ENCODE assay signal across 27 cellular contexts in the genomic region with DNA sequence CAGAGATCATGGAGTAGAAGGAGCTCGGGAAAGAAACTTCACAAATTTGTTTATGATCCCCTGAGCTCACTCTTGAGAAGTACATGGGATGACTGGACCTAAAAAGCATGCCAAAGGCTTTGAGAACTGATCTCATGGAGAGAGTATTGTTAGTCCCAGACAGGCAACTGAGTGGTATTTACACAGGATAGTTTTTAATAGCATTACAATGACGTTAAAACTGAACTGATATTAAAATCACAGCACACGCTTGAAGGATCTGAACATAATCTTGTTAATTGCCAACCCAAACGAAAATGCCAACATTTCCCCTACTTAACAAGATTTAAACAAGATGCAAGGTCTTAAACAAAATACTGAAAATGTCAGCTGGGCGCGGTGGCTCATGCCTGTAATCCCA.
"Had no signal": no experiment of that assay in that cellular context is flagged by ENCODE, and none has a peak within 500 bp of the region (broad histone marks: within the 10 kb centered on the region; RNA-seq: fewer than 3 reads in every experiment).

No MANE protein-coding gene starts in this region.

- H3K27me3 ChIP-seq: ascending aorta, dorsolateral prefrontal cortex, esophagus muscularis mucosa, foreskin keratinocyte, gastrocnemius medialis, heart left ventricle had no signal

- H3K36me3 ChIP-seq: ascending aorta, esophagus muscularis mucosa, gastrocnemius medialis, heart left ventricle, WERI-Rb-1 had no signal

- H3K4me3 ChIP-seq: ascending aorta, coronary artery, dorsolateral prefrontal cortex, esophagus muscularis mucosa, gastrocnemius medialis, heart left ventricle had no signal

- FAIRE-seq: bronchial epithelial cell had no signal

- H3K4me1 ChIP-seq: ascending aorta, esophagus muscularis mucosa, foreskin keratinocyte, gastrocnemius medialis, heart left ventricle had no signal

- H3K27ac ChIP-seq: ascending aorta, coronary artery, dorsolateral prefrontal cortex, esophagus muscularis mucosa, foreskin keratinocyte, gastrocnemius medialis, heart left ventricle, WERI-Rb-1 had no signal

- H3K9me3 ChIP-seq: gastrocnemius medialis had no signal

- DNase-seq: activated B cell treated with CpG ODN at 0.5 μM for 24 hours; activated CD4-positive, alpha-beta memory T cell treated with anti-CD3 and anti-CD28 coated beads for 36 hours; activated CD4-positive, alpha-beta T cell treated with anti-CD3 and anti-CD28 coated beads, Interleukin-2, amount 10 ng/mL, durations not matched to agents 24 days and 14 days; activated CD8-positive, alpha-beta memory T cell treated with anti-CD3 and anti-CD28 coated beads, Interleukin-2, amount 10 ng/mL, durations not matched to agents 7 days and 5 days; activated CD8-positive, alpha-beta memory T cell treated with anti-CD3 and anti-CD28 coated beads, Interleukin-2, amount 50 U/mL, for 4 hours; activated CD8-positive, alpha-beta T cell treated with anti-CD3 and anti-CD28 coated beads, Interleukin-2, amount 10 ng/mL, durations not matched to agents 7 days and 5 days; activated gamma-delta T cell; activated naive CD4-positive, alpha-beta T cell; activated naive CD4-positive, alpha-beta T cell treated with anti-CD3 and anti-CD28 coated beads, Interleukin-2, amount 10 ng/mL, durations not matched to agents 7 days and 5 days; activated naive CD8-positive, alpha-beta T cell treated with anti-CD3 and anti-CD28 coated beads, Interleukin-2, amount 10 ng/mL, durations not matched to agents 7 days and 5 days; activated T-cell treated with anti-CD3 and anti-CD28 coated beads, Interleukin-2, amount 50 U/mL, for 1 hour; activated T-cell treated with anti-CD3 and anti-CD28 coated beads, Interleukin-2, amount 50 U/mL, for 72 hours; dorsolateral prefrontal cortex; effector memory CD4-positive, alpha-beta T cell; endodermal cell; erythroblast; foreskin keratinocyte; gastrocnemius medialis; glutamatergic neuron; heart left ventricle; T-helper 17 cell; T1000; WERI-Rb-1 had no signal
